In genomic region chr22:42623756-42624446, GRCh38 we compare ENCODE assay signal across 18 cellular contexts. TPM values are rescaled to one million over a fixed set of nuclear protein-coding genes. Genes with fewer than 3 reads are reported as not detected.
DNase-seq lines count a peak whose midpoint lies in the region; ATAC-seq and TF ChIP-seq lines count a peak whose summit lies in the region.
"Had no signal": no experiment of that assay in that cellular context is flagged by ENCODE, and none has a peak within 500 bp of the region (broad histone marks: within the 10 kb centered on the region; RNA-seq: fewer than 3 reads in every experiment).

No MANE protein-coding gene starts in this region.

- H3K4me3 ChIP-seq in endodermal cell (ENCODE audit: low read length) (no peak overlapping the region), gastrocnemius medialis (no peak overlapping the region)
- H3K4me3 ChIP-seq: mucosa of descending colon had no signal

- DNase-seq in CD14-positive monocyte (ENCODE audit: low spot score) (no peak), NCI-H345 (lab: John Stamatoyannopoulos, UW) (peak; percentile 76), endodermal cell (no peak), gastrocnemius medialis (no peak), NCI-H2107 treated with DMSO at 0.1 percent for 48 hours (lab: John Stamatoyannopoulos, UW; ENCODE audit: unreplicated experiment) (no peak), AG08395 (ENCODE audit: low spot score) (no peak)
- DNase-seq: activated effector memory CD4-positive, alpha-beta T cell treated with Interleukin-2 at 50 U/mL for 16 hours; NCI-H1436; NCI-H2227 treated with DMSO at 0.1 percent for 48 hours; NK-92 treated with Interleukin-12 subunit alpha and Interleukin-12 subunit beta, amount 100 ng/mL, for 24 hours; SHP77; T-helper 17 cell had no signal

- TF ChIP-seq POLR2A in gastrocnemius medialis (IDR thresholded peaks at IDR 0.05) = no peak

- intact Hi-C loops in CD14-positive monocyte (cut with micrococcal nuclease) (no loop called here), gastrocnemius medialis (cut with DNase I; ENCODE audit: low total_unique reads) (no loop called here)

- H3K27me3 Mint-ChIP-seq in CD14-positive monocyte (ENCODE audit: low read depth in 3 of 3) = no peaks in the 10 kb centered on the region
- no peaks in the 10 kb centered on the region for H3K27me3 Mint-ChIP-seq in endodermal cell (ENCODE audit: insufficient read depth)
- H3K27me3 Mint-ChIP-seq: T-helper 17 cell had no signal

- H3K9me3 Mint-ChIP-seq in CD14-positive monocyte (peaks cover 0 to 2% (median 0%) of the 10 kb centered on the region in 7 donors), endodermal cell (no peaks in the 10 kb centered on the region)

- peaks cover 56 to 92% of the 10 kb centered on the region in 2 donors for H3K36me3 Mint-ChIP-seq in CD14-positive monocyte
- H3K36me3 Mint-ChIP-seq in endodermal cell (ENCODE audit: low read depth) = peaks cover 34% of the 10 kb centered on the region

- H3K27ac ChIP-seq in endodermal cell (ENCODE audit: low read depth, low read length) (peak overlapping the region; percentile 24), gastrocnemius medialis (peak overlapping the region; percentile 30 to 61 (median 41))

- no peaks in the 10 kb centered on the region for H3K27me3 ChIP-seq in endodermal cell (ENCODE audit: control insufficient read depth, insufficient read depth, low read length, poor library complexity, severe bottlenecking)
- no peaks in the 10 kb centered on the region for H3K27me3 ChIP-seq in gastrocnemius medialis

- TF ChIP-seq CTCF in CD14-positive monocyte (IDR thresholded peaks at IDR 0.05) (no peak), endodermal cell (conservative IDR thresholded peaks at IDR 0.05) (no peak), gastrocnemius medialis (IDR thresholded peaks at IDR 0.05 in 4 of 5, conservative IDR thresholded peaks at IDR 0.05 in 1 of 5) (no peak)

- H3K36me3 ChIP-seq in endodermal cell (ENCODE audit: control insufficient read depth, insufficient read depth, low read length) (peaks cover 27% of the 10 kb centered on the region), gastrocnemius medialis (peaks cover 0 to 74% of the 10 kb centered on the region in 2 donors)

- H3K9ac ChIP-seq in endodermal cell (ENCODE audit: extremely low read depth, low read length, poor library complexity, severe bottlenecking) = no peak overlapping the region

- in situ Hi-C loops in gastrocnemius medialis (cut with MboI; ENCODE audit: low sequenced_read_pairs in 4 of 4) = no loop called here

- no peaks in the 10 kb centered on the region for H3K4me1 ChIP-seq in endodermal cell (ENCODE audit: control insufficient read depth, insufficient read depth, low read length)
- peaks cover 15 to 17% of the 10 kb centered on the region in 2 donors for H3K4me1 ChIP-seq in gastrocnemius medialis

- ATAC-seq in gastrocnemius medialis (no peak), HG02798 (IDR thresholded peaks at IDR 0.05; ENCODE audit: poor library complexity, unreplicated experiment) (no peak), HG03025 (IDR thresholded peaks at IDR 0.05; ENCODE audit: low FRiP score, unreplicated experiment) (no peak)
- ATAC-seq: activated CD4-positive, CD25-positive, alpha-beta regulatory T cell treated with anti-CD3 and anti-CD28 coated beads, Interleukin-2, amount 50 U/mL, for 24 hours; T-helper 17 cell had no signal

- 92 to 93% methylated on average over 26 to 29 of the region's 29 CpGs for WGBS in endodermal cell (ENCODE audit: insufficient coverage in 1 of 2, insufficient read length in 1 of 2), 2 experiments

- H3K27ac Mint-ChIP-seq in CD14-positive monocyte (peak overlapping the region in 4 of 7 donors; percentile 8 to 36 (median 29)), endodermal cell (no peak overlapping the region)

- H3K4me3 Mint-ChIP-seq in CD14-positive monocyte (no peak overlapping the region), endodermal cell (no peak overlapping the region)
- H3K4me3 Mint-ChIP-seq: T-helper 17 cell had no signal

- H3K4me1 Mint-ChIP-seq in CD14-positive monocyte (peaks cover 10% of the 10 kb centered on the region), endodermal cell (no peaks in the 10 kb centered on the region)

- H3K9me3 ChIP-seq in endodermal cell (ENCODE audit: control insufficient read depth, low read length) (no peaks in the 10 kb centered on the region), gastrocnemius medialis (no peaks in the 10 kb centered on the region)
- H3K9me3 ChIP-seq: mucosa of descending colon had no signal

RNA-seq across cellular contexts. Expression of gene POLDIP3, which starts 9.2 kb away (rescaled TPM):
- 10 to 100 TPM; 53.8 to 55.3 TPM for polyA plus RNA-seq in CD14-positive monocyte
- total RNA-seq in endodermal cell (100 to 1,000 TPM in 1 of 2 donors, 10 to 100 TPM in 1; 81.9 to 102 TPM), gastrocnemius medialis (10 to 100 TPM; 19.7 to 28.7 (median 23.0) TPM)
- polyA plus RNA-seq in endodermal cell (2013, experiment 1 of 2) = 88.4 TPM
- 78.7 TPM for polyA plus RNA-seq in endodermal cell (2013, experiment 2 of 2)

RNA-seq across cellular contexts. Expression of gene ATP5MGL, which starts 16.5 kb away (rescaled TPM):
- polyA plus RNA-seq in CD14-positive monocyte = under 1 TPM in 1 of 2 donors, not detected in 1; 0.26 TPM
- total RNA-seq in endodermal cell = 1 to 10 TPM in 1 of 2 donors, under 1 TPM in 1; 0.46 to 1.8 TPM
- not detected for polyA plus RNA-seq in endodermal cell (2013, experiment 1 of 2)
- 0.62 TPM for polyA plus RNA-seq in endodermal cell (2013, experiment 2 of 2)
- not detected for total RNA-seq in gastrocnemius medialis
- total RNA-seq: G401, H4 had no signal

RNA-seq across cellular contexts. Expression of gene CYB5R3, which starts 25.3 kb away (rescaled TPM):
- 10 to 100 TPM; 54.0 to 76.4 TPM for polyA plus RNA-seq in CD14-positive monocyte
- total RNA-seq in endodermal cell (10 to 100 TPM; 89.5 to 92.4 TPM), gastrocnemius medialis (100 to 1,000 TPM in 2 of 4 donors, 10 to 100 TPM in 2; 44.3 to 163 (median 105) TPM)
- polyA plus RNA-seq in endodermal cell (2013, experiment 1 of 2) = 120 TPM
- polyA plus RNA-seq in endodermal cell (2013, experiment 2 of 2) = 109 TPM
